Comparison of ENCODE assay signal across 12 cellular contexts in the genomic region with DNA sequence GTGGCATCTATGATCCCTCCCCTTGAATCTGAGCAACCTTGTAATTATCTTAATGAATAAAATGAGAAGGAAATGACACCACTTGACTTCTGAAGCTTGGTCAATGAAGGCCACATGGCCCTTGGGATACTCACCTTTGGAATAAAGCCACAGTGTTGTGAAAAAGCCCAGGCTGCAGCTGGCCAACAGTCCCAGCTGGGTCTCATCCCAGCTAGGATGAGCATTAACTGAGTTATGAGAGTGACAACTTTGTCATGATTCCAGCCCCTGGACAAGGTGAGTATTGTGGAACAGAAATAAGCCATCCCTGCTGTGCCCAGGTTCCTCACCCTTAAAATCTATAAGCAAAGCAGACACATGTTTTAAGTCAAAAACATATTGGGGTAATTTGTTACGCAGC.
DNase-seq lines count a peak whose midpoint lies in the region; TF ChIP-seq lines count a peak whose summit lies in the region.
"Had no signal": no experiment of that assay in that cellular context is flagged by ENCODE, and none has a peak within 500 bp of the region (broad histone marks: within the 10 kb centered on the region; RNA-seq: fewer than 3 reads in every experiment).

No MANE protein-coding gene starts in this region.

- H3K27ac ChIP-seq in DOHH2 (ENCODE audit: low read depth, low read length), result no peak overlapping the region
- H3K27ac ChIP-seq: A549; BLaER1 treated with 17β-estradiol and CSF1 and Interleukin-3, amounts not matched to agents 10 nM and 100 nM; HL-60 had no signal

- peaks cover 22% of the 10 kb centered on the region for H3K4me1 ChIP-seq in DOHH2 (ENCODE audit: control insufficient read depth, low read length)
- H3K4me1 ChIP-seq: A549 had no signal

- TF ChIP-seq CTCF in DOHH2 (IDR thresholded peaks at IDR 0.05; ENCODE audit: low read depth, low read length, poor library complexity, severe bottlenecking) (no peak), fibroblast of mammary gland (conservative IDR thresholded peaks at IDR 0.05; ENCODE audit: control insufficient read depth, insufficient read depth, low read depth, low read length) (no peak)

- no peaks in the 10 kb centered on the region for H3K27me3 ChIP-seq in DOHH2 (ENCODE audit: control insufficient read depth, low read length)
- H3K27me3 ChIP-seq: BLaER1 treated with 17β-estradiol and CSF1 and Interleukin-3, amounts not matched to agents 10 nM and 100 nM had no signal

- no peaks in the 10 kb centered on the region for H3K9me2 ChIP-seq in DOHH2 (replicated peaks; ENCODE audit: control insufficient read depth, low read length)

- peaks cover 2% of the 10 kb centered on the region; the same call in 1 of the 2 replicates for H3F3A ChIP-seq in DOHH2 (ENCODE audit: control insufficient read depth, insufficient read depth)

- H3K79me2 ChIP-seq in DOHH2 (ENCODE audit: control insufficient read depth, low read length), result no peaks in the 10 kb centered on the region

- peak; percentile 3 for DNase-seq in NCI-H748 treated with DMSO at 0.1 percent for 48 hours (lab: John Stamatoyannopoulos, UW)
- DNase-seq in fibroblast of mammary gland (ENCODE audit: low read depth), result peak; percentile 11
- DNase-seq in HCEC 1CT, result no peak
- no peak for DNase-seq in T-helper 1 cell
- no peak for DNase-seq in C1 segment of cervical spinal cord (lab: John Stamatoyannopoulos, UW)
- DNase-seq: Calu3; CD4-positive, alpha-beta T cell; DMS 273 treated with DMSO at 0.1 percent for 48 hours had no signal

- H3K4me3 ChIP-seq in DOHH2 (ENCODE audit: low read length) (peak overlapping the region; percentile 54), fibroblast of mammary gland (ENCODE audit: control insufficient read depth, low read depth, low read length) (no peak overlapping the region)
- H3K4me3 ChIP-seq: A549; BLaER1 treated with 17β-estradiol and CSF1 and Interleukin-3, amounts not matched to agents 10 nM and 100 nM had no signal

- peak overlapping the region; percentile 70 for H3K4me2 ChIP-seq in DOHH2 (ENCODE audit: low read length)
- H3K4me2 ChIP-seq: A549 had no signal

- peaks cover 4% of the 10 kb centered on the region; the same call in 1 of the 2 replicates for H3K9me3 ChIP-seq in DOHH2 (ENCODE audit: control insufficient read depth, insufficient read depth, low read length)
- H3K9me3 ChIP-seq: A549; BLaER1 treated with 17β-estradiol and CSF1 and Interleukin-3, amounts not matched to agents 10 nM and 100 nM had no signal

- H3K36me3 ChIP-seq in DOHH2 (ENCODE audit: control insufficient read depth, low read length), result no peaks in the 10 kb centered on the region
- H3K36me3 ChIP-seq: BLaER1 treated with 17β-estradiol and CSF1 and Interleukin-3, amounts not matched to agents 10 nM and 100 nM had no signal

- no peaks in the 10 kb centered on the region for H4K20me1 ChIP-seq in DOHH2 (ENCODE audit: control insufficient read depth, insufficient read depth, low read depth, low read length)
- H4K20me1 ChIP-seq: BLaER1 treated with 17β-estradiol and CSF1 and Interleukin-3, amounts not matched to agents 10 nM and 100 nM had no signal

Comparison
In these comparisons a context has a peak if more than half of its experiments do, and no peak if none do; other contexts are left out.
1. DNase-seq: peak in NCI-H748 treated with DMSO at 0.1 percent for 48 hours (single experiment) and fibroblast of mammary gland (single experiment); none in HCEC 1CT (single experiment), T-helper 1 cell (0 of 5) and C1 segment of cervical spinal cord (0 of 14).